In genomic region chr7:98357751-98358161, GRCh38 we compare ENCODE assay signal across 14 cellular contexts. TPM values are rescaled to one million over a fixed set of nuclear protein-coding genes. Genes with fewer than 3 reads are reported as not detected.
DNase-seq lines count a peak whose midpoint lies in the region; ATAC-seq and TF ChIP-seq lines count a peak whose summit lies in the region.
"Had no signal": no experiment of that assay in that cellular context is flagged by ENCODE, and none has a peak within 500 bp of the region (broad histone marks: within the 10 kb centered on the region; RNA-seq: fewer than 3 reads in every experiment).

No MANE protein-coding gene starts in this region.

- H3K4me1 Mint-ChIP-seq in MCF 10A (ENCODE audit: insufficient read depth, unreplicated experiment): peaks cover 35% of the 10 kb centered on the region
- no peaks in the 10 kb centered on the region for H3K4me1 Mint-ChIP-seq in stimulated activated memory B cell treated with anti-CD40 and anti-IgM and Interleukin-4, amounts not matched to agents 10 μg/mL and 1 μg/mL and 100 μg/mL, for 72 hours
- H3K4me1 Mint-ChIP-seq: activated B cell treated with CpG ODN at 0.5 μM for 24 hours, IgD-negative memory B cell had no signal

- H3K4me3 ChIP-seq in mammary epithelial cell (replicated peaks in 1 of 3; ENCODE audit: insufficient read depth in 1 of 3, low read depth in 2 of 3, low read length in 3 of 3): no peak overlapping the region
- H3K4me3 ChIP-seq in astrocyte of the cerebellum (ENCODE audit: low read depth, low read length): no peak overlapping the region
- no peak overlapping the region for H3K4me3 ChIP-seq in upper lobe of right lung
- H3K4me3 ChIP-seq: heart left ventricle had no signal

- TF ChIP-seq CTCF in MCF 10A (IDR thresholded peaks at IDR 0.05; ENCODE audit: unreplicated experiment) (no peak), mammary epithelial cell (conservative IDR thresholded peaks at IDR 0.05 in 1 of 2, IDR thresholded peaks at IDR 0.05 in 1 of 2; ENCODE audit: extremely low read depth in 1 of 2, insufficient read depth in 1 of 2, low read depth in 1 of 2, low read length in 2 of 2) (no peak), astrocyte of the cerebellum (IDR thresholded peaks at IDR 0.05; ENCODE audit: low read depth, low read length, missing control alignments) (no peak), upper lobe of right lung (IDR thresholded peaks at IDR 0.05) (no peak)

- ATAC-seq in upper lobe of right lung (peak; percentile 30), HG02870 (IDR thresholded peaks at IDR 0.05; ENCODE audit: unreplicated experiment) (no peak)
- no peak for ATAC-seq in stimulated activated memory B cell treated with anti-CD40 and anti-IgM and Interleukin-4, amounts not matched to agents 10 μg/mL and 1 μg/mL and 100 μg/mL, for 72 hours

- H3K36me3 ChIP-seq in mammary epithelial cell (ENCODE audit: insufficient read depth, low read length): peaks cover 4% of the 10 kb centered on the region
- H3K36me3 ChIP-seq in upper lobe of right lung: no peaks in the 10 kb centered on the region
- H3K36me3 ChIP-seq: heart left ventricle had no signal

- peak overlapping the region; percentile 57 for H3K27ac Mint-ChIP-seq in MCF 10A (ENCODE audit: low read depth, unreplicated experiment)
- no peak overlapping the region for H3K27ac Mint-ChIP-seq in stimulated activated memory B cell treated with anti-CD40 and anti-IgM and Interleukin-4, amounts not matched to agents 10 μg/mL and 1 μg/mL and 100 μg/mL, for 72 hours
- H3K27ac Mint-ChIP-seq: activated B cell treated with CpG ODN at 0.5 μM for 24 hours, IgD-negative memory B cell had no signal

- H2AFZ ChIP-seq in mammary epithelial cell (ENCODE audit: low read depth, low read length): no peak overlapping the region

- H3K9ac ChIP-seq in mammary epithelial cell (ENCODE audit: insufficient read depth, low read length): no peak overlapping the region

- CTCF ChIA-PET in MCF 10A (lab: Yijun Ruan, JAX): interaction anchor here (0.6 to 3.3 kb wide), 4 partner anchors 11 to 68 kb away, joined by 3 to 19 read pairs (median 4); partner anchors contain the start of gene BAIAP2L1
- CTCF ChIA-PET in mammary epithelial cell (lab: Charles Lee; ENCODE audit: low non-redundant PET): no interaction called here

- intact Hi-C loops in MCF 10A (cut with micrococcal nuclease) (no loop called here), mammary epithelial cell (cut with micrococcal nuclease) (no loop called here), upper lobe of right lung (cut with DNase I) (no loop called here)

- in situ Hi-C loops in mammary epithelial cell (cut with MboI; ENCODE audit: low sequenced_read_pairs in 2 of 2) (no loop called here), astrocyte of the cerebellum (cut with HindIII; ENCODE audit: low sequenced_read_pairs) (no loop called here)

- H3K9me3 Mint-ChIP-seq in MCF 10A (ENCODE audit: unreplicated experiment): no peaks in the 10 kb centered on the region
- no peaks in the 10 kb centered on the region for H3K9me3 Mint-ChIP-seq in stimulated activated memory B cell treated with anti-CD40 and anti-IgM and Interleukin-4, amounts not matched to agents 10 μg/mL and 1 μg/mL and 100 μg/mL, for 72 hours
- H3K9me3 Mint-ChIP-seq: activated B cell treated with CpG ODN at 0.5 μM for 24 hours, IgD-negative memory B cell had no signal

- peaks cover 16% of the 10 kb centered on the region for H3K36me3 Mint-ChIP-seq in MCF 10A (ENCODE audit: insufficient read depth, unreplicated experiment)
- H3K36me3 Mint-ChIP-seq in stimulated activated memory B cell treated with anti-CD40 and anti-IgM and Interleukin-4, amounts not matched to agents 10 μg/mL and 1 μg/mL and 100 μg/mL, for 72 hours: no peaks in the 10 kb centered on the region
- H3K36me3 Mint-ChIP-seq: IgD-negative memory B cell had no signal

- H3K9me3 ChIP-seq in mammary epithelial cell (replicated peaks; ENCODE audit: insufficient read depth, low read length) (no peaks in the 10 kb centered on the region), upper lobe of right lung (no peaks in the 10 kb centered on the region)
- H3K9me3 ChIP-seq: heart left ventricle had no signal

- peak; percentile 88 for DNase-seq in MCF 10A (ENCODE audit: unreplicated experiment)
- no peak for DNase-seq in mammary epithelial cell
- DNase-seq in astrocyte of the cerebellum (ENCODE audit: low read depth): peak; percentile 37
- peak; percentile 25 for DNase-seq in kidney glomerular epithelial cell (lab: John Stamatoyannopoulos, UW)
- no peak for DNase-seq in upper lobe of right lung
- DNase-seq in activated CD4-positive, alpha-beta T cell treated with anti-CD3 and anti-CD28 coated beads for 4 hours: no peak
- DNase-seq: 8988T, activated B cell treated with CpG ODN at 0.5 μM for 24 hours, DMS53, heart left ventricle, RPMI8226 had no signal

- dilution Hi-C loops in mammary epithelial cell (cut with HindIII; ENCODE audit: low sequenced_read_pairs): no loop called here

- POLR2A ChIA-PET in MCF 10A (lab: Yijun Ruan, JAX): interaction anchor here (0.8 to 5.4 kb wide), 15 partner anchors 11 to 892 kb away, joined by 3 to 51 read pairs (median 3); partner anchors contain the start of gene BAIAP2L1

- H3K4me2 ChIP-seq in mammary epithelial cell (ENCODE audit: insufficient read depth, low read depth, low read length): no peak overlapping the region

- H3K4me3 Mint-ChIP-seq in MCF 10A (ENCODE audit: unreplicated experiment): peak overlapping the region; percentile 28
- H3K4me3 Mint-ChIP-seq in stimulated activated memory B cell treated with anti-CD40 and anti-IgM and Interleukin-4, amounts not matched to agents 10 μg/mL and 1 μg/mL and 100 μg/mL, for 72 hours: no peak overlapping the region
- H3K4me3 Mint-ChIP-seq: activated B cell treated with CpG ODN at 0.5 μM for 24 hours, IgD-negative memory B cell had no signal

- no peaks in the 10 kb centered on the region for H3K27me3 Mint-ChIP-seq in MCF 10A (ENCODE audit: insufficient read depth, unreplicated experiment)
- H3K27me3 Mint-ChIP-seq in stimulated activated memory B cell treated with anti-CD40 and anti-IgM and Interleukin-4, amounts not matched to agents 10 μg/mL and 1 μg/mL and 100 μg/mL, for 72 hours: peaks cover 15% of the 10 kb centered on the region

- no peaks in the 10 kb centered on the region for H4K20me1 ChIP-seq in mammary epithelial cell (ENCODE audit: insufficient read depth, low read length)

- whole genome bisulfite sequencing in mammary epithelial cell (ENCODE audit: low coverage, missing lambda C conversion rate): 83% methylated on average over 7 of the region's 7 CpGs

- H3K27me3 ChIP-seq in mammary epithelial cell (ENCODE audit: insufficient read depth, low read length) (no peaks in the 10 kb centered on the region), upper lobe of right lung (no peaks in the 10 kb centered on the region)
- H3K27me3 ChIP-seq: heart left ventricle had no signal

- H3K79me2 ChIP-seq in mammary epithelial cell (ENCODE audit: insufficient read depth, low read length): peaks cover 59% of the 10 kb centered on the region

- BruUV-seq in MCF 10A (replicated peaks; lab: Mats Ljungman, UMichigan) (no TSS peak), mammary epithelial cell (replicated peaks; lab: Mats Ljungman, UMichigan) (no TSS peak)

- H3K4me1 ChIP-seq in mammary epithelial cell (ENCODE audit: insufficient read depth, low read length): peaks cover 22% of the 10 kb centered on the region
- H3K4me1 ChIP-seq in upper lobe of right lung: peaks cover 28% of the 10 kb centered on the region

- H3K27ac ChIP-seq in mammary epithelial cell (ENCODE audit: insufficient read depth, low read depth, low read length) (no peak overlapping the region), upper lobe of right lung (no peak overlapping the region)
- H3K27ac ChIP-seq: heart left ventricle had no signal

RNA-seq across cellular contexts. Expression of gene BAIAP2L1, which starts 43.1 kb away (rescaled TPM):
- total RNA-seq in MCF 10A (2022): 60.2 and 60.7 TPM in 2 replicates
- total RNA-seq in mammary epithelial cell: 10 to 100 TPM; 39.0 to 65.0 TPM
- 36.4 TPM for polyA plus RNA-seq in mammary epithelial cell
- 40.8 TPM for polyA minus RNA-seq in mammary epithelial cell
- 22.9 TPM for total RNA-seq in upper lobe of right lung

Comparison
In these comparisons a context has a peak if more than half of its experiments do, and no peak if none do; other contexts are left out.
1. DNase-seq: peak in MCF 10A (single experiment), astrocyte of the cerebellum (single experiment) and kidney glomerular epithelial cell (single experiment); none in mammary epithelial cell (single experiment), upper lobe of right lung (single experiment) and activated CD4-positive, alpha-beta T cell treated with anti-CD3 and anti-CD28 coated beads for 4 hours (0 of 2).